Comparison of ENCODE assay signal across 8 cellular contexts in the genomic region with DNA sequence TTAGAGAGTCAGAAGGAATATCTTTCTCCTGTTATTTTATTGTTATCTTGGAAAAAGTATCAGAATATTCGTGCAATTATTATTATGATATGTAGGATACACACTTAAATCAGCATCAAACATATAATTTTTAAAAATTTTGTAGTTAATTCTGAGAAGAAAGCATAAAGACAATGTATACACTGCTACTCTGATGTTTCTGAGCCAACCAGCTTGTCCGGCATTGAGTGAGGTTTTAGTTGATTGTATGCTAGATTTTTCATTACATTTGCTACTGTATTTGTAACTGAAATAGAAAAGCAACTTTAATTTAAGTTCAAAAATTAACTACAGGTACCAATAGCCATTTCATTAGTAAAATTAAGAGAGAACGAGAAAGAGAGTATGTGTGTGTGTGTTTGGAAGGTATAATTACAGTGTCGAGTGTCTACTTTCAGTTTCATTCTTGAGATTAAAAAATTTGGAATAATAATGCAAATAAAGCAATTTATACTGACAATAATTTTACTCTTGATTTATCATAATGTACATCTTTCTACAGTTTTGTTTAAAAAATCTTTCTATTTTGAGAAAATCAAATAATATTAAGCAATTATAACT.
DNase-seq lines count a peak whose midpoint lies in the region; ATAC-seq, FAIRE-seq and TF ChIP-seq lines count a peak whose summit lies in the region.

No MANE protein-coding gene starts in this region.

- H3K4me3 ChIP-seq in ACC112 (ENCODE audit: low read depth, low read length) (peak overlapping the region; percentile 88), GM23338 (no peak overlapping the region), neural progenitor cell (no peak overlapping the region)

- ATAC-seq in T-helper 17 cell (no peak), left lobe of liver (peak; percentile 69), GM23338 (no peak)

- H3K27me3 ChIP-seq in ACC112 (ENCODE audit: insufficient read depth, low read length) (no peaks in the 10 kb centered on the region; the same call in 1 of the 2 replicates), GM23338 (ENCODE audit: insufficient read depth) (no peaks in the 10 kb centered on the region), neural progenitor cell (no peaks in the 10 kb centered on the region)

- H3K4me2 ChIP-seq in GM23338: no peak overlapping the region
- no peak overlapping the region for H3K4me2 ChIP-seq in neural progenitor cell

- peak; percentile 41 for FAIRE-seq in H54 (lab: Jason Lieb, UNC)
- no peak for FAIRE-seq in GM12892 (lab: Jason Lieb, UNC)

- H3K9me3 Mint-ChIP-seq in GM23338 (no peaks in the 10 kb centered on the region), neural progenitor cell (no peaks in the 10 kb centered on the region)

- H3K27me3 Mint-ChIP-seq in T-helper 17 cell (no peaks in the 10 kb centered on the region), GM23338 (ENCODE audit: insufficient read depth, low read depth, poor library complexity) (peaks cover 4% of the 10 kb centered on the region), neural progenitor cell (ENCODE audit: insufficient read depth, low read depth) (peaks cover 3% of the 10 kb centered on the region)

- TF ChIP-seq CTCF in GM23338 (conservative IDR thresholded peaks at IDR 0.05; ENCODE audit: low read depth in 2 of 2) (no peak), neural progenitor cell (IDR thresholded peaks at IDR 0.05) (no peak)

- H4K20me1 ChIP-seq in GM23338 (replicated peaks; ENCODE audit: insufficient read depth) (no peaks in the 10 kb centered on the region), neural progenitor cell (ENCODE audit: low read depth) (no peaks in the 10 kb centered on the region)

- H3K36me3 ChIP-seq in ACC112 (ENCODE audit: insufficient read depth, low read length) (no peaks in the 10 kb centered on the region), GM23338 (ENCODE audit: insufficient read depth) (no peaks in the 10 kb centered on the region), neural progenitor cell (no peaks in the 10 kb centered on the region)

- no peaks in the 10 kb centered on the region for H3K9me2 ChIP-seq in GM23338 (ENCODE audit: insufficient read depth)

- no peak overlapping the region for H3K27ac ChIP-seq in ACC112 (ENCODE audit: low read depth, low read length)
- no peak overlapping the region for H3K27ac ChIP-seq in GM23338 (ENCODE audit: low read depth)
- H3K27ac ChIP-seq in neural progenitor cell: no peak overlapping the region

- no peaks in the 10 kb centered on the region for H3K36me3 Mint-ChIP-seq in T-helper 17 cell (ENCODE audit: low read depth)
- H3K36me3 Mint-ChIP-seq in GM23338 (ENCODE audit: low read depth): no peaks in the 10 kb centered on the region
- H3K36me3 Mint-ChIP-seq in neural progenitor cell: no peaks in the 10 kb centered on the region

- H3F3A ChIP-seq in GM23338 (replicated peaks; ENCODE audit: low read depth) (no peaks in the 10 kb centered on the region), neural progenitor cell (ENCODE audit: low read depth) (no peaks in the 10 kb centered on the region)

- H2AFZ ChIP-seq in ACC112 (ENCODE audit: low read length, unreplicated experiment): peak overlapping the region; percentile 95
- no peak overlapping the region for H2AFZ ChIP-seq in GM23338
- no peak overlapping the region for H2AFZ ChIP-seq in neural progenitor cell (replicated peaks)

- H3K9me3 ChIP-seq in T-helper 17 cell (ENCODE audit: control insufficient read depth, low read length, poor library complexity, severe bottlenecking) (no peaks in the 10 kb centered on the region), neural progenitor cell (ENCODE audit: low read depth) (no peaks in the 10 kb centered on the region)

- no peak overlapping the region for H3K9ac ChIP-seq in neural progenitor cell

- no peak overlapping the region for H3K27ac Mint-ChIP-seq in T-helper 17 cell
- H3K27ac Mint-ChIP-seq in GM23338: no peak overlapping the region
- no peak overlapping the region for H3K27ac Mint-ChIP-seq in neural progenitor cell

- H3K4me1 Mint-ChIP-seq in T-helper 17 cell (no peaks in the 10 kb centered on the region), GM23338 (no peaks in the 10 kb centered on the region; the same call in 2 of the 3 replicates), neural progenitor cell (no peaks in the 10 kb centered on the region)

- TF ChIP-seq POLR2A in H54 (IDR thresholded peaks at IDR 0.05; ENCODE audit: low read depth, low read length) (no peak), GM12892 (IDR thresholded peaks at IDR 0.05; ENCODE audit: low read depth, low read length) (no peak)

- H3K79me2 ChIP-seq in ACC112 (ENCODE audit: control insufficient read depth, insufficient read depth, low read length, unreplicated experiment) (no peaks in the 10 kb centered on the region), GM23338 (replicated peaks; ENCODE audit: insufficient read depth) (no peaks in the 10 kb centered on the region), neural progenitor cell (ENCODE audit: low read depth) (no peaks in the 10 kb centered on the region)

- no peak for DNase-seq in H54 (ENCODE audit: insufficient read length, low spot score)
- no peak for DNase-seq in T-helper 17 cell
- no peak for DNase-seq in left lobe of liver (ENCODE audit: low spot score)
- no peak for DNase-seq in GM12892 (ENCODE audit: insufficient read length)
- DNase-seq in GM23338 (ENCODE audit: low spot score): no peak
- DNase-seq in neural progenitor cell (ENCODE audit: low spot score): no peak
- no peak for DNase-seq in COLO829 (ENCODE audit: low spot score)

- H3K4me1 ChIP-seq in ACC112 (ENCODE audit: control insufficient read depth, insufficient read depth, low read length, unreplicated experiment): no peaks in the 10 kb centered on the region
- no peaks in the 10 kb centered on the region for H3K4me1 ChIP-seq in GM23338 (ENCODE audit: insufficient read depth)
- no peaks in the 10 kb centered on the region for H3K4me1 ChIP-seq in neural progenitor cell

- H3K4me3 Mint-ChIP-seq in T-helper 17 cell (peak overlapping the region; percentile 43), GM23338 (no peak overlapping the region), neural progenitor cell (no peak overlapping the region)

TF ChIP-seq in GM23338, 12 proteins besides CTCF, POLR2A, EP300 and RAD21 (continues in another document):
- TF ChIP-seq, protein P1, sequence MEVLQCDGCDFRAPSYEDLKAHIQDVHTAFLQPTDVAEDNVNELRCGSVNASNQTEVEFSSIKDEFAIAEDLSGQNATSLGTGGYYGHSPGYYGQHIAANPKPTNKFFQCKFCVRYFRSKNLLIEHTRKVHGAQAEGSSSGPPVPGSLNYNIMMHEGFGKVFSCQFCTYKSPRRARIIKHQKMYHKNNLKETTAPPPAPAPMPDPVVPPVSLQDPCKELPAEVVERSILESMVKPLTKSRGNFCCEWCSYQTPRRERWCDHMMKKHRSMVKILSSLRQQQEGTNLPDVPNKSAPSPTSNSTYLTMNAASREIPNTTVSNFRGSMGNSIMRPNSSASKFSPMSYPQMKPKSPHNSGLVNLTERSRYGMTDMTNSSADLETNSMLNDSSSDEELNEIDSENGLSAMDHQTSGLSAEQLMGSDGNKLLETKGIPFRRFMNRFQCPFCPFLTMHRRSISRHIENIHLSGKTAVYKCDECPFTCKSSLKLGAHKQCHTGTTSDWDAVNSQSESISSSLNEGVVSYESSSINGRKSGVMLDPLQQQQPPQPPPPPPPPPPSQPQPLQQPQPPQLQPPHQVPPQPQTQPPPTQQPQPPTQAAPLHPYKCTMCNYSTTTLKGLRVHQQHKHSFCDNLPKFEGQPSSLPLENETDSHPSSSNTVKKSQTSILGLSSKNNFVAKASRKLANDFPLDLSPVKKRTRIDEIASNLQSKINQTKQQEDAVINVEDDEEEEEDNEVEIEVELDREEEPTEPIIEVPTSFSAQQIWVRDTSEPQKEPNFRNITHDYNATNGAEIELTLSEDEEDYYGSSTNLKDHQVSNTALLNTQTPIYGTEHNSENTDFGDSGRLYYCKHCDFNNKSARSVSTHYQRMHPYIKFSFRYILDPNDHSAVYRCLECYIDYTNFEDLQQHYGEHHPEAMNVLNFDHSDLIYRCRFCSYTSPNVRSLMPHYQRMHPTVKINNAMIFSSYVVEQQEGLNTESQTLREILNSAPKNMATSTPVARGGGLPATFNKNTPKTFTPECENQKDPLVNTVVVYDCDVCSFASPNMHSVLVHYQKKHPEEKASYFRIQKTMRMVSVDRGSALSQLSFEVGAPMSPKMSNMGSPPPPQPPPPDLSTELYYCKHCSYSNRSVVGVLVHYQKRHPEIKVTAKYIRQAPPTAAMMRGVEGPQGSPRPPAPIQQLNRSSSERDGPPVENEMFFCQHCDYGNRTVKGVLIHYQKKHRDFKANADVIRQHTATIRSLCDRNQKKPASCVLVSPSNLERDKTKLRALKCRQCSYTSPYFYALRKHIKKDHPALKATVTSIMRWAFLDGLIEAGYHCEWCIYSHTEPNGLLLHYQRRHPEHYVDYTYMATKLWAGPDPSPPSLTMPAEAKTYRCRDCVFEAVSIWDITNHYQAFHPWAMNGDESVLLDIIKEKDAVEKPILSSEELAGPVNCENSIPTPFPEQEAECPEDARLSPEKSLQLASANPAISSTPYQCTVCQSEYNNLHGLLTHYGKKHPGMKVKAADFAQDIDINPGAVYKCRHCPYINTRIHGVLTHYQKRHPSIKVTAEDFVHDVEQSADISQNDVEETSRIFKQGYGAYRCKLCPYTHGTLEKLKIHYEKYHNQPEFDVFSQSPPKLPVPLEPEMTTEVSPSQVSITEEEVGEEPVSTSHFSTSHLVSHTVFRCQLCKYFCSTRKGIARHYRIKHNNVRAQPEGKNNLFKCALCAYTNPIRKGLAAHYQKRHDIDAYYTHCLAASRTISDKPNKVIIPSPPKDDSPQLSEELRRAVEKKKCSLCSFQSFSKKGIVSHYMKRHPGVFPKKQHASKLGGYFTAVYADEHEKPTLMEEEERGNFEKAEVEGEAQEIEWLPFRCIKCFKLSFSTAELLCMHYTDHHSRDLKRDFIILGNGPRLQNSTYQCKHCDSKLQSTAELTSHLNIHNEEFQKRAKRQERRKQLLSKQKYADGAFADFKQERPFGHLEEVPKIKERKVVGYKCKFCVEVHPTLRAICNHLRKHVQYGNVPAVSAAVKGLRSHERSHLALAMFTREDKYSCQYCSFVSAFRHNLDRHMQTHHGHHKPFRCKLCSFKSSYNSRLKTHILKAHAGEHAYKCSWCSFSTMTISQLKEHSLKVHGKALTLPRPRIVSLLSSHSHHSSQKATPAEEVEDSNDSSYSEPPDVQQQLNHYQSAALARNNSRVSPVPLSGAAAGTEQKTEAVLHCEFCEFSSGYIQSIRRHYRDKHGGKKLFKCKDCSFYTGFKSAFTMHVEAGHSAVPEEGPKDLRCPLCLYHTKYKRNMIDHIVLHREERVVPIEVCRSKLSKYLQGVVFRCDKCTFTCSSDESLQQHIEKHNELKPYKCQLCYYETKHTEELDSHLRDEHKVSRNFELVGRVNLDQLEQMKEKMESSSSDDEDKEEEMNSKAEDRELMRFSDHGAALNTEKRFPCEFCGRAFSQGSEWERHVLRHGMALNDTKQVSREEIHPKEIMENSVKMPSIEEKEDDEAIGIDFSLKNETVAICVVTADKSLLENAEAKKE (CRISPR knock-in tag; IDR thresholded peaks at IDR 0.05): no peak
- TF ChIP-seq CREB1 (CRISPR knock-in tag; IDR thresholded peaks at IDR 0.05; ENCODE audit: low read depth): no peak
- TF ChIP-seq EZH2 (IDR thresholded peaks at IDR 0.05; ENCODE audit: low read depth, unreplicated experiment): no peak
- TF ChIP-seq STAT1 (IDR thresholded peaks at IDR 0.05; ENCODE audit: unreplicated experiment): no peak
- no peak for TF ChIP-seq JUNB (IDR thresholded peaks at IDR 0.05; ENCODE audit: unreplicated experiment)
